Comparison of ENCODE assay signal across 1 cellular context in the genomic region with DNA sequence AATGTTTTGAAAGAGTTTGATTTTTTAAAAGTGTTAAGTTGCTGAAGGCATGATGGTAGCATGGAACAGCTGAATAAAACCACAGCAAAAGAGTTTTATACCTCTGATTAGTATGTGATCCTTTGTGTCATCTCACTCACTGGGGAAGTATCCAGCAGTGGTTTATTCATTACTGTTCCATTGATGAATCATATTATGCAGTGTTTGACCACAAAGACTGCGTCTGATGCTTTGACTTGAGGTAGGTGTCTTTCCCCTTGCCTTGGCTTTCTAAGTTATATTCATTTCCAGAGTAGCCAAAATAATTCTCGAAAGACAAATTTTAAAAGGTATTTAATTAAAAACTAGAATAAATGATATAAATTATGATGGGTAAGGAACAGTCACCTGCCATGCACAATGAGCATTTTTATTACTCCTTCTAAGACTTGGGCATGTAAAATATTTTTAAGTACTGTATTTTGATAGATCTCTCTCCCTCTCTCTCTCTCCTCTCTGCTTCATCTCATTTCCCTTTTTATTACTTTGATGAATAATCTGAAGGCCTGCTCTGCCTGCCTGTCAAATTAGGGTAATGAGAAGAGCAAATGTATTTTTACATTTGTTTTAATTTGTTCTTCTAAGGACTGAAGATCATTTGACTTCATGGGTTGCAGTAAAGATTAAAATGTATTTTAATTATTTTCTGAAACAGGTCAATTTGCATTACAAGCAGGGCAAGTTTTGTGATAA.
TF ChIP-seq lines count a peak whose summit lies in the region.

No MANE protein-coding gene starts in this region.

TF ChIP-seq in GM12878, 131 proteins besides CTCF, POLR2A, EP300 and RAD21 (continued from another document and continues in another):
- TF ChIP-seq PKNOX1 (IDR thresholded peaks at IDR 0.05) (peak; percentile 84), RBBP5 (conservative IDR thresholded peaks at IDR 0.05) (no peak), ZZZ3 (IDR thresholded peaks at IDR 0.05; ENCODE audit: control insufficient read depth, insufficient read length, low read depth) (no peak), CBFB (IDR thresholded peaks at IDR 0.05; ENCODE audit: low read depth) (peak; percentile 83), BMI1 (IDR thresholded peaks at IDR 0.05; ENCODE audit: borderline replicate concordance) (peak; percentile 84), CUX1 (IDR thresholded peaks at IDR 0.05; ENCODE audit: insufficient replicate concordance, low read depth, low read length) (no peak), FOXM1 (IDR thresholded peaks at IDR 0.05; ENCODE audit: low read depth, low read length) (peak; percentile 95), MXI1 (IDR thresholded peaks at IDR 0.05; ENCODE audit: low read depth, low read length) (no peak), NRF1 (conservative IDR thresholded peaks at IDR 0.05; ENCODE audit: low read depth, low read length) (no peak), NR2C1 (IDR thresholded peaks at IDR 0.05) (no peak), JUND (IDR thresholded peaks at IDR 0.05; ENCODE audit: low read depth, low read length) (peak; percentile 71), DPF2 (IDR thresholded peaks at IDR 0.05) (peak; percentile 95), IRF4 (IDR thresholded peaks at IDR 0.05; ENCODE audit: low read depth, low read length) (peak; percentile 98), CHD2 (IDR thresholded peaks at IDR 0.05; ENCODE audit: borderline replicate concordance, low read depth, low read length) (no peak), BCL11A (IDR thresholded peaks at IDR 0.05; ENCODE audit: low read depth, low read length) (peak; percentile 95), BHLHE40 (IDR thresholded peaks at IDR 0.05; ENCODE audit: borderline replicate concordance in 1 of 2, low read depth in 2 of 2, low read length in 1 of 2) (peak in 1 of 2 experiments; percentile 41; a peak in 1 of 4 replicates), ATF2 (IDR thresholded peaks at IDR 0.05; ENCODE audit: low read length) (peak; percentile 96), SMAD5 (IDR thresholded peaks at IDR 0.05; ENCODE audit: low read depth) (no peak), YBX1 (IDR thresholded peaks at IDR 0.05) (no peak), PAX5 (IDR thresholded peaks at IDR 0.05; ENCODE audit: borderline replicate concordance, low read depth, low read length) (peak; percentile 71), SREBF2 (IDR thresholded peaks at IDR 0.05; ENCODE audit: low read length) (no peak), IKZF2 (IDR thresholded peaks at IDR 0.05) (peak; percentile 81 to 89), ATF7 (IDR thresholded peaks at IDR 0.05; ENCODE audit: low read depth) (peak; percentile 58; the same call in 1 of the 2 replicates), ZNF622 (IDR thresholded peaks at IDR 0.05) (no peak), CREB1 (IDR thresholded peaks at IDR 0.05; ENCODE audit: low read depth) (peak; percentile 40; the same call in 1 of the 2 replicates), MEF2B (IDR thresholded peaks at IDR 0.05; ENCODE audit: partially characterized antibody, poor library complexity, severe bottlenecking) (peak; percentile 47), POU2F2 (IDR thresholded peaks at IDR 0.05; ENCODE audit: borderline replicate concordance, low read depth, low read length) (peak; percentile 57; the same call in 1 of the 3 replicates), KDM1A (IDR thresholded peaks at IDR 0.05; ENCODE audit: borderline replicate concordance) (no peak), CREM (IDR thresholded peaks at IDR 0.05; ENCODE audit: low read depth) (peak; percentile 93), HDAC6 (IDR thresholded peaks at IDR 0.05; ENCODE audit: unreplicated experiment) (no peak), ESRRA (IDR thresholded peaks at IDR 0.05; ENCODE audit: low read length) (no peak), RELA (IDR thresholded peaks at IDR 0.05; ENCODE audit: borderline replicate concordance, partially characterized antibody) (no peak), SMC3 (IDR thresholded peaks at IDR 0.05; ENCODE audit: borderline replicate concordance, low read length) (no peak), PML (IDR thresholded peaks at IDR 0.05; ENCODE audit: low read length) (peak; percentile 66; the same call in 1 of the 2 replicates), SPI1 (IDR thresholded peaks at IDR 0.05; ENCODE audit: borderline replicate concordance, insufficient read depth, low read depth, low read length) (peak; percentile 48; the same call in 1 of the 2 replicates), GABPA (IDR thresholded peaks at IDR 0.05; ENCODE audit: low read depth) (peak; percentile 40; the same call in 1 of the 2 replicates), MLLT1 (IDR thresholded peaks at IDR 0.05) (0 out of 2 replicates have a peak, but pooled peaks have one; percentile 22), ZNF274 (IDR thresholded peaks at IDR 0.05; ENCODE audit: insufficient read depth, insufficient read length) (no peak), MTA2 (IDR thresholded peaks at IDR 0.05; ENCODE audit: low read depth) (peak; percentile 96), MEF2A (IDR thresholded peaks at IDR 0.05; ENCODE audit: insufficient read depth, low read depth, low read length) (peak; percentile 54; the same call in 1 of the 2 replicates), IKZF1 (conservative IDR thresholded peaks at IDR 0.05) (peak; percentile 78), SRF (IDR thresholded peaks at IDR 0.05; ENCODE audit: low read depth in 2 of 2, low read length in 2 of 2) (peak in 1 of 2 experiments; percentile 70; a peak in 1 of 4 replicates), PAX8 (IDR thresholded peaks at IDR 0.05) (no peak), SUZ12 (IDR thresholded peaks at IDR 0.05; ENCODE audit: unreplicated experiment) (no peak), EED (IDR thresholded peaks at IDR 0.05; ENCODE audit: low read depth) (peak; percentile 84), CBX5 (IDR thresholded peaks at IDR 0.05; ENCODE audit: low read depth) (no peak), RELB (IDR thresholded peaks at IDR 0.05; ENCODE audit: low read depth) (peak; percentile 45; the same call in 1 of the 2 replicates)
- TF ChIP-seq, protein P1, sequence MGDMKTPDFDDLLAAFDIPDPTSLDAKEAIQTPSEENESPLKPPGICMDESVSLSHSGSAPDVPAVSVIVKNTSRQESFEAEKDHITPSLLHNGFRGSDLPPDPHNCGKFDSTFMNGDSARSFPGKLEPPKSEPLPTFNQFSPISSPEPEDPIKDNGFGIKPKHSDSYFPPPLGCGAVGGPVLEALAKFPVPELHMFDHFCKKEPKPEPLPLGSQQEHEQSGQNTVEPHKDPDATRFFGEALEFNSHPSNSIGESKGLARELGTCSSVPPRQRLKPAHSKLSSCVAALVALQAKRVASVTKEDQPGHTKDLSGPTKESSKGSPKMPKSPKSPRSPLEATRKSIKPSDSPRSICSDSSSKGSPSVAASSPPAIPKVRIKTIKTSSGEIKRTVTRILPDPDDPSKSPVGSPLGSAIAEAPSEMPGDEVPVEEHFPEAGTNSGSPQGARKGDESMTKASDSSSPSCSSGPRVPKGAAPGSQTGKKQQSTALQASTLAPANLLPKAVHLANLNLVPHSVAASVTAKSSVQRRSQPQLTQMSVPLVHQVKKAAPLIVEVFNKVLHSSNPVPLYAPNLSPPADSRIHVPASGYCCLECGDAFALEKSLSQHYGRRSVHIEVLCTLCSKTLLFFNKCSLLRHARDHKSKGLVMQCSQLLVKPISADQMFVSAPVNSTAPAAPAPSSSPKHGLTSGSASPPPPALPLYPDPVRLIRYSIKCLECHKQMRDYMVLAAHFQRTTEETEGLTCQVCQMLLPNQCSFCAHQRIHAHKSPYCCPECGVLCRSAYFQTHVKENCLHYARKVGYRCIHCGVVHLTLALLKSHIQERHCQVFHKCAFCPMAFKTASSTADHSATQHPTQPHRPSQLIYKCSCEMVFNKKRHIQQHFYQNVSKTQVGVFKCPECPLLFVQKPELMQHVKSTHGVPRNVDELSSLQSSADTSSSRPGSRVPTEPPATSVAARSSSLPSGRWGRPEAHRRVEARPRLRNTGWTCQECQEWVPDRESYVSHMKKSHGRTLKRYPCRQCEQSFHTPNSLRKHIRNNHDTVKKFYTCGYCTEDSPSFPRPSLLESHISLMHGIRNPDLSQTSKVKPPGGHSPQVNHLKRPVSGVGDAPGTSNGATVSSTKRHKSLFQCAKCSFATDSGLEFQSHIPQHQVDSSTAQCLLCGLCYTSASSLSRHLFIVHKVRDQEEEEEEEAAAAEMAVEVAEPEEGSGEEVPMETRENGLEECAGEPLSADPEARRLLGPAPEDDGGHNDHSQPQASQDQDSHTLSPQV (IDR thresholded peaks at IDR 0.05) = no peak
